1 cellular context compared by ENCODE assay signal in genomic region chr2:85390941-85391669, GRCh38.
TF ChIP-seq lines count a peak whose summit lies in the region.

No MANE protein-coding gene starts in this region.

TF ChIP-seq in HepG2, 621 proteins besides CTCF, POLR2A, EP300 and RAD21 (continued from another document and continues in another):
- TF ChIP-seq BCL6 (CRISPR knock-in tag; IDR thresholded peaks at IDR 0.05) (0 out of 2 replicates have a peak, but pooled peaks have one; percentile 28), SP2 (CRISPR knock-in tag; IDR thresholded peaks at IDR 0.05) (no peak), ZFY (CRISPR knock-in tag; IDR thresholded peaks at IDR 0.05) (peak; percentile 55; the same call in 1 of the 2 replicates), ZNF629 (CRISPR knock-in tag; conservative IDR thresholded peaks at IDR 0.05) (no peak), ZNF367 (CRISPR knock-in tag; IDR thresholded peaks at IDR 0.05; ENCODE audit: borderline replicate concordance) (no peak), IRF9 (CRISPR knock-in tag; IDR thresholded peaks at IDR 0.05; ENCODE audit: borderline replicate concordance) (no peak), MEIS2 (CRISPR knock-in tag; IDR thresholded peaks at IDR 0.05) (0 out of 2 replicates have a peak, but pooled peaks have one; percentile 32), HMGA1 (CRISPR knock-in tag; conservative IDR thresholded peaks at IDR 0.05) (no peak), NR1H2 (CRISPR knock-in tag; IDR thresholded peaks at IDR 0.05; ENCODE audit: borderline replicate concordance, low read depth) (no peak), GATA4 (IDR thresholded peaks at IDR 0.05; ENCODE audit: borderline replicate concordance, low read depth) (no peak), CCAR2 (optimal IDR thresholded peaks at IDR 0.05; ENCODE audit: low read depth, low read length) (no peak), MYPOP (CRISPR knock-in tag; IDR thresholded peaks at IDR 0.05) (0 out of 2 replicates have a peak, but pooled peaks have one; percentile 29), JARID2 (CRISPR knock-in tag; IDR thresholded peaks at IDR 0.05; ENCODE audit: insufficient replicate concordance) (no peak), RBM39 (IDR thresholded peaks at IDR 0.05; ENCODE audit: low read depth, low read length, poor library complexity, severe bottlenecking) (no peak), ZNF282 (IDR thresholded peaks at IDR 0.05; ENCODE audit: partially characterized antibody) (no peak), MAZ (IDR thresholded peaks at IDR 0.05; ENCODE audit: borderline replicate concordance, low read depth, low read length) (peak; percentile 46; the same call in 1 of the 2 replicates), MAZ (CRISPR knock-in tag; IDR thresholded peaks at IDR 0.05; ENCODE audit: low read depth) (peak; percentile 76; the same call in 1 of the 2 replicates), ETV5 (CRISPR knock-in tag; IDR thresholded peaks at IDR 0.05; ENCODE audit: borderline replicate concordance) (no peak), ZSCAN21 (CRISPR knock-in tag; IDR thresholded peaks at IDR 0.05; ENCODE audit: borderline replicate concordance) (no peak), EHMT2 (IDR thresholded peaks at IDR 0.05; ENCODE audit: borderline replicate concordance, low read depth, low read length) (no peak), ZNF558 (CRISPR knock-in tag; IDR thresholded peaks at IDR 0.05; ENCODE audit: borderline replicate concordance) (no peak), ZNF275 (CRISPR knock-in tag; IDR thresholded peaks at IDR 0.05; ENCODE audit: borderline replicate concordance) (no peak), ZNF616 (CRISPR knock-in tag; IDR thresholded peaks at IDR 0.05; ENCODE audit: low read depth) (no peak), ARNTL (CRISPR knock-in tag; IDR thresholded peaks at IDR 0.05) (no peak), ATF3 (CRISPR knock-in tag; IDR thresholded peaks at IDR 0.05) (no peak), ZBTB25 (CRISPR knock-in tag; IDR thresholded peaks at IDR 0.05) (0 out of 2 replicates have a peak, but pooled peaks have one; percentile 21), POGZ (CRISPR knock-in tag; IDR thresholded peaks at IDR 0.05) (no peak), YEATS2 (CRISPR knock-in tag; IDR thresholded peaks at IDR 0.05; ENCODE audit: borderline replicate concordance) (no peak), ZFAT (CRISPR knock-in tag; conservative IDR thresholded peaks at IDR 0.05) (no peak), BATF2 (CRISPR knock-in tag; IDR thresholded peaks at IDR 0.05) (no peak), DDIT3 (CRISPR knock-in tag; IDR thresholded peaks at IDR 0.05) (no peak), IRF2 (CRISPR knock-in tag; IDR thresholded peaks at IDR 0.05) (peak; percentile 84; the same call in 1 of the 2 replicates), MXI1 (IDR thresholded peaks at IDR 0.05; ENCODE audit: borderline replicate concordance, low read depth, low read length) (peak; percentile 23; the same call in 1 of the 3 replicates), RERE (CRISPR knock-in tag; IDR thresholded peaks at IDR 0.05; ENCODE audit: low read depth) (no peak), NFIC (IDR thresholded peaks at IDR 0.05; ENCODE audit: low read length) (no peak), REXO4 (CRISPR knock-in tag; IDR thresholded peaks at IDR 0.05; ENCODE audit: borderline replicate concordance) (no peak), NBN (conservative IDR thresholded peaks at IDR 0.05) (no peak), SRF (IDR thresholded peaks at IDR 0.05; ENCODE audit: low read depth, low read length) (no peak), FOSL2 (CRISPR knock-in tag; IDR thresholded peaks at IDR 0.05) (peak; percentile 49), ZNF232 (CRISPR knock-in tag; IDR thresholded peaks at IDR 0.05; ENCODE audit: borderline replicate concordance) (peak; percentile 37; the same call in 1 of the 2 replicates), ZSCAN31 (CRISPR knock-in tag; IDR thresholded peaks at IDR 0.05; ENCODE audit: low read depth) (0 out of 2 replicates have a peak, but pooled peaks have one; percentile 58), FOXP1 (IDR thresholded peaks at IDR 0.05) (no peak), FOXP1 (CRISPR knock-in tag; IDR thresholded peaks at IDR 0.05) (no peak), ZNF724P (CRISPR knock-in tag; IDR thresholded peaks at IDR 0.05; ENCODE audit: borderline replicate concordance) (no peak; the same call in 1 of the 2 replicates), RBAK (CRISPR knock-in tag; IDR thresholded peaks at IDR 0.05) (no peak), ZNF7 (CRISPR knock-in tag; IDR thresholded peaks at IDR 0.05) (no peak), STAG1 (CRISPR knock-in tag; IDR thresholded peaks at IDR 0.05) (peak; percentile 97), ZNF225 (CRISPR knock-in tag; IDR thresholded peaks at IDR 0.05) (no peak), NFATC3 (CRISPR knock-in tag; IDR thresholded peaks at IDR 0.05) (0 out of 2 replicates have a peak, but pooled peaks have one; percentile 23), ZNF800 (CRISPR knock-in tag; IDR thresholded peaks at IDR 0.05) (no peak), HMGXB4 (CRISPR knock-in tag; IDR thresholded peaks at IDR 0.05; ENCODE audit: borderline replicate concordance in 1 of 2, low read depth in 1 of 2) (peak; percentile 79 to 82), CSRNP2 (CRISPR knock-in tag; conservative IDR thresholded peaks at IDR 0.05; ENCODE audit: low read depth) (no peak), ZNF549 (CRISPR knock-in tag; IDR thresholded peaks at IDR 0.05) (no peak), GFI1 (CRISPR knock-in tag; IDR thresholded peaks at IDR 0.05; ENCODE audit: borderline replicate concordance) (no peak), ZBTB38 (CRISPR knock-in tag; IDR thresholded peaks at IDR 0.05) (no peak)
